1 cellular context compared by ENCODE assay signal in the genomic region with DNA sequence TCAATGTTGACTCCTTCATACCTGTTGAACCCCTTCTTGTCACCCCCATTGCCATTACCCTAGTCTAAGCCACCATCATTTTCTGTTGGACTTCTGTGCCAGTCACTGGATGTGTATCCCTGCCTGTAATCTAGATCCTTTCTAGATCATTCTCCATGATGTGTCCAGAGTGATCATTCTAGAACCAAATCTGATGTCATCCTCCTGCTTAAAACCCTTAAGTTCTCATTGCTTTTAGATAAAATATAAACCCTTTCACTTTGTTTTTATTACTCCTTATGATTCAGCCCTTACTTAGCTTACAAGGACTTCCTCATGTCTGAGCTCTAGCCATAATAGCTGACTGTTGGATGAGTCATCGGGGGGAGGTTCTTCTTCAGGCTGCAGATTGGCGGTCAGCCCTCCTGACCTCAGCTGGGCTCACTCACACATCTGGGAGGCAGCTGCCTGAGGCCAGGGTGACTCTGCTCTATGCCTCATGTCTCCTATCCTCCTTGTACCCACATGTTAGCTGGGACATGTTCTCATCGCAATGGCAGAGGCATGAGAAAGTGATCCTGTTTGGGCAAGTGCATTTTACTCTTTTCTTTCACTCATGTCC.
TF ChIP-seq lines count a peak whose summit lies in the region.

No MANE protein-coding gene starts in this region.

TF ChIP-seq in HEK293, 187 proteins besides CTCF, POLR2A, EP300 and RAD21 (continued from another document):
- TF ChIP-seq, protein P1, sequence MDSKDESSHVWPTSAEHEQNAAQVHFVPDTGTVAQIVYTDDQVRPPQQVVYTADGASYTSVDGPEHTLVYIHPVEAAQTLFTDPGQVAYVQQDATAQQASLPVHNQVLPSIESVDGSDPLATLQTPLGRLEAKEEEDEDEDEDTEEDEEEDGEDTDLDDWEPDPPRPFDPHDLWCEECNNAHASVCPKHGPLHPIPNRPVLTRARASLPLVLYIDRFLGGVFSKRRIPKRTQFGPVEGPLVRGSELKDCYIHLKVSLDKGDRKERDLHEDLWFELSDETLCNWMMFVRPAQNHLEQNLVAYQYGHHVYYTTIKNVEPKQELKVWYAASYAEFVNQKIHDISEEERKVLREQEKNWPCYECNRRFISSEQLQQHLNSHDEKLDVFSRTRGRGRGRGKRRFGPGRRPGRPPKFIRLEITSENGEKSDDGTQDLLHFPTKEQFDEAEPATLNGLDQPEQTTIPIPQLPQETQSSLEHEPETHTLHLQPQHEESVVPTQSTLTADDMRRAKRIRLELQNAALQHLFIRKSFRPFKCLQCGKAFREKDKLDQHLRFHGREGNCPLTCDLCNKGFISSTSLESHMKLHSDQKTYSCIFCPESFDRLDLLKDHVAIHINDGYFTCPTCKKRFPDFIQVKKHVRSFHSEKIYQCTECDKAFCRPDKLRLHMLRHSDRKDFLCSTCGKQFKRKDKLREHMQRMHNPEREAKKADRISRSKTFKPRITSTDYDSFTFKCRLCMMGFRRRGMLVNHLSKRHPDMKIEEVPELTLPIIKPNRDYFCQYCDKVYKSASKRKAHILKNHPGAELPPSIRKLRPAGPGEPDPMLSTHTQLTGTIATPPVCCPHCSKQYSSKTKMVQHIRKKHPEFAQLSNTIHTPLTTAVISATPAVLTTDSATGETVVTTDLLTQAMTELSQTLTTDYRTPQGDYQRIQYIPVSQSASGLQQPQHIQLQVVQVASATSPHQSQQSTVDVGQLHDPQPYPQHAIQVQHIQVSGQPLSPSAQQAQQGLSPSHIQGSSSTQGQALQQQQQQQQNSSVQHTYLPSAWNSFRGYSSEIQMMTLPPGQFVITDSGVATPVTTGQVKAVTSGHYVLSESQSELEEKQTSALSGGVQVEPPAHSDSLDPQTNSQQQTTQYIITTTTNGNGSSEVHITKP (tag by site-specific recombination; IDR thresholded peaks at IDR 0.05), result peak; percentile 40
- TF ChIP-seq, protein P2, sequence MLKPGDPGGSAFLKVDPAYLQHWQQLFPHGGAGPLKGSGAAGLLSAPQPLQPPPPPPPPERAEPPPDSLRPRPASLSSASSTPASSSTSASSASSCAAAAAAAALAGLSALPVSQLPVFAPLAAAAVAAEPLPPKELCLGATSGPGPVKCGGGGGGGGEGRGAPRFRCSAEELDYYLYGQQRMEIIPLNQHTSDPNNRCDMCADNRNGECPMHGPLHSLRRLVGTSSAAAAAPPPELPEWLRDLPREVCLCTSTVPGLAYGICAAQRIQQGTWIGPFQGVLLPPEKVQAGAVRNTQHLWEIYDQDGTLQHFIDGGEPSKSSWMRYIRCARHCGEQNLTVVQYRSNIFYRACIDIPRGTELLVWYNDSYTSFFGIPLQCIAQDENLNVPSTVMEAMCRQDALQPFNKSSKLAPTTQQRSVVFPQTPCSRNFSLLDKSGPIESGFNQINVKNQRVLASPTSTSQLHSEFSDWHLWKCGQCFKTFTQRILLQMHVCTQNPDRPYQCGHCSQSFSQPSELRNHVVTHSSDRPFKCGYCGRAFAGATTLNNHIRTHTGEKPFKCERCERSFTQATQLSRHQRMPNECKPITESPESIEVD (tag by site-specific recombination; IDR thresholded peaks at IDR 0.05), result peak; percentile 52; the same call in 1 of the 2 replicates
- TF ChIP-seq ZSCAN30 (tag by site-specific recombination; IDR thresholded peaks at IDR 0.05) (0 out of 2 replicates have a peak, but pooled peaks have one; percentile 25), FEZF1 (tag by site-specific recombination; IDR thresholded peaks at IDR 0.05) (0 out of 2 replicates have a peak, but pooled peaks have one; percentile 7), ZNF843 (tag by site-specific recombination; IDR thresholded peaks at IDR 0.05) (peak; percentile 63), MYNN (tag by site-specific recombination; IDR thresholded peaks at IDR 0.05; ENCODE audit: borderline replicate concordance) (no peak), PRDM1 (tag by site-specific recombination; IDR thresholded peaks at IDR 0.05) (peak; percentile 70), ZNF184 (tag by site-specific recombination; IDR thresholded peaks at IDR 0.05) (peak; percentile 69; the same call in 1 of the 2 replicates), SP7 (tag by site-specific recombination; IDR thresholded peaks at IDR 0.05) (peak; percentile 93), TRIM28 (IDR thresholded peaks at IDR 0.05; ENCODE audit: borderline replicate concordance, low read length) (peak; percentile 95), ZBTB48 (tag by site-specific recombination; IDR thresholded peaks at IDR 0.05) (peak; percentile 48; the same call in 1 of the 2 replicates)
- TF ChIP-seq, protein P3, sequence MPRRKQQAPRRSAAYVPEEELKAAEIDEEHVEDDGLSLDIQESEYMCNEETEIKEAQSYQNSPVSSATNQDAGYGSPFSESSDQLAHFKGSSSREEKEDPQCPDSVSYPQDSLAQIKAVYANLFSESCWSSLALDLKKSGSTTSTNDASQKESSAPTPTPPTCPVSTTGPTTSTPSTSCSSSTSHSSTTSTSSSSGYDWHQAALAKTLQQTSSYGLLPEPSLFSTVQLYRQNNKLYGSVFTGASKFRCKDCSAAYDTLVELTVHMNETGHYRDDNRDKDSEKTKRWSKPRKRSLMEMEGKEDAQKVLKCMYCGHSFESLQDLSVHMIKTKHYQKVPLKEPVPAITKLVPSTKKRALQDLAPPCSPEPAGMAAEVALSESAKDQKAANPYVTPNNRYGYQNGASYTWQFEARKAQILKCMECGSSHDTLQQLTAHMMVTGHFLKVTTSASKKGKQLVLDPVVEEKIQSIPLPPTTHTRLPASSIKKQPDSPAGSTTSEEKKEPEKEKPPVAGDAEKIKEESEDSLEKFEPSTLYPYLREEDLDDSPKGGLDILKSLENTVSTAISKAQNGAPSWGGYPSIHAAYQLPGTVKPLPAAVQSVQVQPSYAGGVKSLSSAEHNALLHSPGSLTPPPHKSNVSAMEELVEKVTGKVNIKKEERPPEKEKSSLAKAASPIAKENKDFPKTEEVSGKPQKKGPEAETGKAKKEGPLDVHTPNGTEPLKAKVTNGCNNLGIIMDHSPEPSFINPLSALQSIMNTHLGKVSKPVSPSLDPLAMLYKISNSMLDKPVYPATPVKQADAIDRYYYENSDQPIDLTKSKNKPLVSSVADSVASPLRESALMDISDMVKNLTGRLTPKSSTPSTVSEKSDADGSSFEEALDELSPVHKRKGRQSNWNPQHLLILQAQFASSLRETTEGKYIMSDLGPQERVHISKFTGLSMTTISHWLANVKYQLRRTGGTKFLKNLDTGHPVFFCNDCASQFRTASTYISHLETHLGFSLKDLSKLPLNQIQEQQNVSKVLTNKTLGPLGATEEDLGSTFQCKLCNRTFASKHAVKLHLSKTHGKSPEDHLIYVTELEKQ (tag by site-specific recombination; IDR thresholded peaks at IDR 0.05; ENCODE audit: borderline replicate concordance), result peak; percentile 73
